ENCODE assay signal across 1 cellular context in the genomic region with DNA sequence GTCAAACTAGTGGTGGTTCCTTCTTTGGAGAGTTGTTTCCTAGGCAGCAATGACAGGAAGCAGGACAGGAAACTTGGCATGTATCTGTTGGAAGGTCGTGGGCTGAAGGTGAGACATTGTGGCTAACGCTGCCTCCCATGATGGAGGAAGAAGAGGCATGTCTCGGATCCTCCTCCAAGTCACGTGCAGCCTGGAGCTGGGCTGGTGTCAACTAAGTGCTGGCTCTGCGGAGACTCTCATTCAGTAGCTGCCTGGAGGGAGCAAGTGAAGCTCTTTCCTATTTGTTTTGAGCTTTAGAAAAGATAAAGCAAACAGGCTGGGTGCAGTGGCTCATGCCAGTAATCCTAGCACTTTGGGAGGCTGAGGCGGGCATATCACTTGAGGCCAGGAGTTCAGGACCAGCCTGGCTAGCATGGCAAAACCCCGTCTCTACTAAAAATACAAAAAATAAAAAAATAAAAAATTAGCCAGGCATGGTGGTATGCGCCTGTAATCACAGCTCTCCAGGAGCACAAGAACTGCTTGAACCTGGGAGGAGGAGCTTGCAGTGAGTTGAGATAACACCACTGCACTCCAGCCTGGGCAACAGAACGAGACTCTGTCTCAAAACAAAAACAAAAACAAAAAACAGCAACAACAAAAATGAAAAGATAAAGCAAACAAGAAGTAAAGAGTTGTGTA.
TF ChIP-seq lines count a peak whose summit lies in the region.

No MANE protein-coding gene starts in this region.

TF ChIP-seq in GM12878, 131 proteins besides CTCF, POLR2A, EP300 and RAD21 (continued from another document):
- TF ChIP-seq, protein P1, sequence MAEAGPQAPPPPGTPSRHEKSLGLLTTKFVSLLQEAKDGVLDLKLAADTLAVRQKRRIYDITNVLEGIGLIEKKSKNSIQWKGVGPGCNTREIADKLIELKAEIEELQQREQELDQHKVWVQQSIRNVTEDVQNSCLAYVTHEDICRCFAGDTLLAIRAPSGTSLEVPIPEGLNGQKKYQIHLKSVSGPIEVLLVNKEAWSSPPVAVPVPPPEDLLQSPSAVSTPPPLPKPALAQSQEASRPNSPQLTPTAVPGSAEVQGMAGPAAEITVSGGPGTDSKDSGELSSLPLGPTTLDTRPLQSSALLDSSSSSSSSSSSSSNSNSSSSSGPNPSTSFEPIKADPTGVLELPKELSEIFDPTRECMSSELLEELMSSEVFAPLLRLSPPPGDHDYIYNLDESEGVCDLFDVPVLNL (IDR thresholded peaks at IDR 0.05; ENCODE audit: low read depth, low read length): no peak
- peak; percentile 41 for TF ChIP-seq IKZF1 (conservative IDR thresholded peaks at IDR 0.05)
- no peak for TF ChIP-seq ZNF24 (IDR thresholded peaks at IDR 0.05)
- no peak for TF ChIP-seq CREM (IDR thresholded peaks at IDR 0.05; ENCODE audit: low read depth)
TF ChIP-seq in GM12878: peak in this region for 2.
